Comparison of ENCODE assay signal across 23 cellular contexts in the genomic region with DNA sequence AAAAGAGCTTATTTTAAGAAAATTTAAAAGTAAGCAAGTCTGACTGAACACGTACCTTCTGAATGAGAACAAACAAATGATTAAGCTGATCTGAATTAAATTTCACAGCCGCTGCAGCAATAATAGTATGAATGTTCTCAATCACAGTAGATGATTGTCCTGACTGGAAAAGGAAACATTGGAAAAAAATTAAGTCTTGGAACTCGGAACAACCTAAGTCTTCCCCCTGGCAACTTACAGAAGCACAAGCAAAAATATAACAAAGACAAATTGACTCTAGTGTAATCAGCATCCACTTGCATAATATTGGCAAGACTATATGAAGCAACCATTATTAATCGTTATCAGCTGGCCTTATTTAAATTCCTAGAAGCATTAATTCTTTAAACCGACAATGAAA.
A peak's percentile ranks its signal among the peaks of the same experiment; 100 is the strongest.
DNase-seq lines count a peak whose midpoint lies in the region; ATAC-seq, FAIRE-seq and TF ChIP-seq lines count a peak whose summit lies in the region.
"Had no signal": no experiment of that assay in that cellular context is flagged by ENCODE, and none has a peak within 500 bp of the region (broad histone marks: within the 10 kb centered on the region; RNA-seq: fewer than 3 reads in every experiment).

No MANE protein-coding gene starts in this region.

- peak; percentile 23 for FAIRE-seq in keratinocyte (lab: Jason Lieb, UNC)
- FAIRE-seq: GM12878 had no signal

- no peaks in the 10 kb centered on the region for H3K27me3 Mint-ChIP-seq in activated naive CD8-positive, alpha-beta T cell treated with anti-CD3 and anti-CD28 coated beads, Interleukin-2, amount 50 U/mL, for 24 hours
- no peaks in the 10 kb centered on the region for H3K27me3 Mint-ChIP-seq in activated naive CD8-positive, alpha-beta T cell treated with anti-CD3 and anti-CD28 coated beads for 36 hours
- H3K27me3 Mint-ChIP-seq: CD4-positive, alpha-beta memory T cell had no signal

- H3K27me3 ChIP-seq in dorsolateral prefrontal cortex (no peaks in the 10 kb centered on the region), keratinocyte (ENCODE audit: control insufficient read depth, extremely low read depth, insufficient read depth, low read length) (no peaks in the 10 kb centered on the region)
- H3K27me3 ChIP-seq: BLaER1 had no signal

- H2AFZ ChIP-seq in keratinocyte (ENCODE audit: control insufficient read depth, low read length) = no peak overlapping the region
- H2AFZ ChIP-seq: GM23338 had no signal

- peaks cover 53% of the 10 kb centered on the region for H3K36me3 Mint-ChIP-seq in activated naive CD8-positive, alpha-beta T cell treated with anti-CD3 and anti-CD28 coated beads, Interleukin-2, amount 50 U/mL, for 24 hours (ENCODE audit: low read depth)
- peaks cover 39% of the 10 kb centered on the region for H3K36me3 Mint-ChIP-seq in activated naive CD8-positive, alpha-beta T cell treated with anti-CD3 and anti-CD28 coated beads for 36 hours

- peak overlapping the region in 5 of 59 donors; percentile 8 to 25 (median 20) for H3K4me3 ChIP-seq in dorsolateral prefrontal cortex
- no peak overlapping the region for H3K4me3 ChIP-seq in keratinocyte (ENCODE audit: control insufficient read depth in 2 of 3, extremely low read depth in 1 of 3, insufficient read depth in 2 of 3, low read depth in 1 of 3, low read length in 3 of 3)
- H3K4me3 ChIP-seq: BLaER1, GM12878, GM23338 had no signal

- H3K4me1 Mint-ChIP-seq in activated naive CD8-positive, alpha-beta T cell treated with anti-CD3 and anti-CD28 coated beads, Interleukin-2, amount 50 U/mL, for 24 hours = peaks cover 37% of the 10 kb centered on the region
- H3K4me1 Mint-ChIP-seq in activated naive CD8-positive, alpha-beta T cell treated with anti-CD3 and anti-CD28 coated beads for 36 hours = peaks cover 46% of the 10 kb centered on the region
- H3K4me1 Mint-ChIP-seq: GM23338, H9 had no signal

- H3K9ac ChIP-seq in keratinocyte (ENCODE audit: control insufficient read depth, extremely low read depth, insufficient read depth, low read length) = no peak overlapping the region
- H3K9ac ChIP-seq: BLaER1 had no signal

- H3K4me3 Mint-ChIP-seq in activated naive CD8-positive, alpha-beta T cell treated with anti-CD3 and anti-CD28 coated beads, Interleukin-2, amount 50 U/mL, for 24 hours = no peak overlapping the region
- no peak overlapping the region for H3K4me3 Mint-ChIP-seq in activated naive CD8-positive, alpha-beta T cell treated with anti-CD3 and anti-CD28 coated beads for 36 hours
- H3K4me3 Mint-ChIP-seq: CD4-positive, alpha-beta memory T cell; GM23338; H9 had no signal

- H3K9me3 Mint-ChIP-seq in activated naive CD8-positive, alpha-beta T cell treated with anti-CD3 and anti-CD28 coated beads, Interleukin-2, amount 50 U/mL, for 24 hours = no peaks in the 10 kb centered on the region
- no peaks in the 10 kb centered on the region for H3K9me3 Mint-ChIP-seq in activated naive CD8-positive, alpha-beta T cell treated with anti-CD3 and anti-CD28 coated beads for 36 hours
- H3K9me3 Mint-ChIP-seq: CD4-positive, alpha-beta memory T cell; GM23338; H9 had no signal

- dilution Hi-C loops in keratinocyte (cut with MboI; ENCODE audit: extremely low pct_ligation_motif_present, low sequenced_read_pairs) = no loop called here

- no peaks in the 10 kb centered on the region for H3K9me3 ChIP-seq in keratinocyte (ENCODE audit: control insufficient read depth, low read depth, low read length)
- H3K9me3 ChIP-seq: BLaER1 had no signal

- H3K9me1 ChIP-seq in keratinocyte (ENCODE audit: control insufficient read depth, extremely low read depth, insufficient read depth, low read length) = no peaks in the 10 kb centered on the region

- H3K27ac Mint-ChIP-seq in activated naive CD8-positive, alpha-beta T cell treated with anti-CD3 and anti-CD28 coated beads, Interleukin-2, amount 50 U/mL, for 24 hours = peak overlapping the region; percentile 26
- no peak overlapping the region for H3K27ac Mint-ChIP-seq in activated naive CD8-positive, alpha-beta T cell treated with anti-CD3 and anti-CD28 coated beads for 36 hours
- H3K27ac Mint-ChIP-seq: GM23338, H9 had no signal

- intact Hi-C loops in dorsolateral prefrontal cortex (cut with DNase I) = loop anchor here (5.0 to 10.0 kb wide), 2 partner anchors 60 to 123 kb away; a partner anchor contains a TSS

- no peak overlapping the region for H3K4me2 ChIP-seq in keratinocyte (ENCODE audit: control insufficient read depth, extremely low read depth, insufficient read depth, low read depth, low read length)
- H3K4me2 ChIP-seq: BLaER1, GM23338 had no signal

- no peaks in the 10 kb centered on the region for H4K20me1 ChIP-seq in keratinocyte (ENCODE audit: control insufficient read depth, extremely low read depth, insufficient read depth, low read length)
- H4K20me1 ChIP-seq: BLaER1 had no signal

- H3K79me2 ChIP-seq in keratinocyte (ENCODE audit: control insufficient read depth, insufficient read depth, low read length) = no peaks in the 10 kb centered on the region

- TF ChIP-seq CTCF in dorsolateral prefrontal cortex (IDR thresholded peaks at IDR 0.05 in 54 of 56, conservative IDR thresholded peaks at IDR 0.05 in 2 of 56; ENCODE audit: low read depth in 1 of 56, partially characterized antibody in 56 of 56) (no peak), keratinocyte (optimal IDR thresholded peaks at IDR 0.05 in 1 of 3, IDR thresholded peaks at IDR 0.05 in 1 of 3, conservative IDR thresholded peaks at IDR 0.05 in 1 of 3; ENCODE audit: extremely low read depth in 1 of 3, insufficient read depth in 2 of 3, low read length in 3 of 3) (no peak)

- ATAC-seq in activated naive CD8-positive, alpha-beta T cell treated with anti-CD3 and anti-CD28 coated beads, Interleukin-2, amount 50 U/mL, for 24 hours = no peak
- no peak for ATAC-seq in HG03432 (IDR thresholded peaks at IDR 0.05; ENCODE audit: unreplicated experiment)
- ATAC-seq: GM12878, GM23338 had no signal

- H3K27ac ChIP-seq in dorsolateral prefrontal cortex (peak overlapping the region in 48 of 59 donors; percentile 2 to 74 (median 51)), keratinocyte (ENCODE audit: control insufficient read depth, insufficient read depth, low read length) (no peak overlapping the region)
- H3K27ac ChIP-seq: BLaER1 had no signal

- peaks cover 18% of the 10 kb centered on the region in 2 experiments for H3K36me3 ChIP-seq in keratinocyte (ENCODE audit: control insufficient read depth in 2 of 2, extremely low read depth in 1 of 2, insufficient read depth in 2 of 2, low read length in 2 of 2)

- H3K4me1 ChIP-seq in keratinocyte (ENCODE audit: control insufficient read depth, extremely low read depth, insufficient read depth, low read length) = no peaks in the 10 kb centered on the region

- DNase-seq in activated naive CD8-positive, alpha-beta T cell treated with anti-CD3 and anti-CD28 coated beads, Interleukin-2, amount 50 U/mL, for 24 hours = no peak
- DNase-seq in activated naive CD8-positive, alpha-beta T cell treated with anti-CD3 and anti-CD28 coated beads for 36 hours = no peak
- DNase-seq in dorsolateral prefrontal cortex (no peak), keratinocyte (ENCODE audit: low read depth, low spot score) (no peak), HPDE6-E6E7 (ENCODE audit: extremely low spot score) (no peak)
- no peak for DNase-seq in stimulated activated CD4-positive, alpha-beta T cell treated with anti-CD3 and anti-CD28 coated beads, Interleukin-2, amount 100 ng/mL, for 24 hours
- DNase-seq: CD4-positive, alpha-beta memory T cell; DMS 273 treated with DMSO at 0.1 percent for 48 hours; DMS79; EL; GDM1; H9; IMR-90; KG1; MM.1S; NCI-H2029; NCI-H446 treated with DMSO at 0.1 percent for 48 hours; Right ventricle myocardium superior; RPMI8226 had no signal
